ENCODE assay signal across 1 cellular context in genomic region chr3:196739671-196740475, GRCh38.
TF ChIP-seq lines count a peak whose summit lies in the region.

Gene PAK2 (plus strand): TSS chr3:196739857. CDS start chr3:196782647, 42,790 bp downstream.

TF ChIP-seq in HepG2, 621 proteins besides CTCF, POLR2A, EP300 and RAD21 (continued from another document and continues in another):
- TF ChIP-seq, protein P1, sequence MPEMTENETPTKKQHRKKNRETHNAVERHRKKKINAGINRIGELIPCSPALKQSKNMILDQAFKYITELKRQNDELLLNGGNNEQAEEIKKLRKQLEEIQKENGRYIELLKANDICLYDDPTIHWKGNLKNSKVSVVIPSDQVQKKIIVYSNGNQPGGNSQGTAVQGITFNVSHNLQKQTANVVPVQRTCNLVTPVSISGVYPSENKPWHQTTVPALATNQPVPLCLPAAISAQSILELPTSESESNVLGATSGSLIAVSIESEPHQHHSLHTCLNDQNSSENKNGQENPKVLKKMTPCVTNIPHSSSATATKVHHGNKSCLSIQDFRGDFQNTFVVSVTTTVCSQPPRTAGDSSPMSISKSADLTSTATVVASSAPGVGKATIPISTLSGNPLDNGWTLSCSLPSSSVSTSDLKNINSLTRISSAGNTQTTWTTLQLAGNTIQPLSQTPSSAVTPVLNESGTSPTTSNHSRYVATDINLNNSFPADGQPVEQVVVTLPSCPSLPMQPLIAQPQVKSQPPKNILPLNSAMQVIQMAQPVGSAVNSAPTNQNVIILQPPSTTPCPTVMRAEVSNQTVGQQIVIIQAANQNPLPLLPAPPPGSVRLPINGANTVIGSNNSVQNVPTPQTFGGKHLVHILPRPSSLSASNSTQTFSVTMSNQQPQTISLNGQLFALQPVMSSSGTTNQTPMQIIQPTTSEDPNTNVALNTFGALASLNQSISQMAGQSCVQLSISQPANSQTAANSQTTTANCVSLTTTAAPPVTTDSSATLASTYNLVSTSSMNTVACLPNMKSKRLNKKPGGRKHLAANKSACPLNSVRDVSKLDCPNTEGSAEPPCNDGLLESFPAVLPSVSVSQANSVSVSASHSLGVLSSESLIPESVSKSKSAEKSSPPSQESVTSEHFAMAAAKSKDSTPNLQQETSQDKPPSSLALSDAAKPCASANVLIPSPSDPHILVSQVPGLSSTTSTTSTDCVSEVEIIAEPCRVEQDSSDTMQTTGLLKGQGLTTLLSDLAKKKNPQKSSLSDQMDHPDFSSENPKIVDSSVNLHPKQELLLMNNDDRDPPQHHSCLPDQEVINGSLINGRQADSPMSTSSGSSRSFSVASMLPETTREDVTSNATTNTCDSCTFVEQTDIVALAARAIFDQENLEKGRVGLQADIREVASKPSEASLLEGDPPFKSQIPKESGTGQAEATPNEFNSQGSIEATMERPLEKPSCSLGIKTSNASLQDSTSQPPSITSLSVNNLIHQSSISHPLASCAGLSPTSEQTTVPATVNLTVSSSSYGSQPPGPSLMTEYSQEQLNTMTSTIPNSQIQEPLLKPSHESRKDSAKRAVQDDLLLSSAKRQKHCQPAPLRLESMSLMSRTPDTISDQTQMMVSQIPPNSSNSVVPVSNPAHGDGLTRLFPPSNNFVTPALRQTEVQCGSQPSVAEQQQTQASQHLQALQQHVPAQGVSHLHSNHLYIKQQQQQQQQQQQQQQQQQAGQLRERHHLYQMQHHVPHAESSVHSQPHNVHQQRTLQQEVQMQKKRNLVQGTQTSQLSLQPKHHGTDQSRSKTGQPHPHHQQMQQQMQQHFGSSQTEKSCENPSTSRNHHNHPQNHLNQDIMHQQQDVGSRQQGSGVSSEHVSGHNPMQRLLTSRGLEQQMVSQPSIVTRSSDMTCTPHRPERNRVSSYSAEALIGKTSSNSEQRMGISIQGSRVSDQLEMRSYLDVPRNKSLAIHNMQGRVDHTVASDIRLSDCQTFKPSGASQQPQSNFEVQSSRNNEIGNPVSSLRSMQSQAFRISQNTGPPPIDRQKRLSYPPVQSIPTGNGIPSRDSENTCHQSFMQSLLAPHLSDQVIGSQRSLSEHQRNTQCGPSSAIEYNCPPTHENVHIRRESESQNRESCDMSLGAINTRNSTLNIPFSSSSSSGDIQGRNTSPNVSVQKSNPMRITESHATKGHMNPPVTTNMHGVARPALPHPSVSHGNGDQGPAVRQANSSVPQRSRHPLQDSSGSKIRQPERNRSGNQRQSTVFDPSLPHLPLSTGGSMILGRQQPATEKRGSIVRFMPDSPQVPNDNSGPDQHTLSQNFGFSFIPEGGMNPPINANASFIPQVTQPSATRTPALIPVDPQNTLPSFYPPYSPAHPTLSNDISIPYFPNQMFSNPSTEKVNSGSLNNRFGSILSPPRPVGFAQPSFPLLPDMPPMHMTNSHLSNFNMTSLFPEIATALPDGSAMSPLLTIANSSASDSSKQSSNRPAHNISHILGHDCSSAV (CRISPR knock-in tag; IDR thresholded peaks at IDR 0.05; ENCODE audit: borderline replicate concordance): no peak
- TF ChIP-seq ZNF331 (CRISPR knock-in tag; IDR thresholded peaks at IDR 0.05) (peak; percentile 89), TBX2 (CRISPR knock-in tag; IDR thresholded peaks at IDR 0.05; ENCODE audit: borderline replicate concordance) (peak; percentile 20; the same call in 1 of the 2 replicates), ZSCAN9 (CRISPR knock-in tag; IDR thresholded peaks at IDR 0.05; ENCODE audit: borderline replicate concordance) (no peak; the same call in 1 of the 2 replicates), SRY (CRISPR knock-in tag; IDR thresholded peaks at IDR 0.05) (peak; percentile 3; the same call in 1 of the 2 replicates), ZMYM4 (CRISPR knock-in tag; IDR thresholded peaks at IDR 0.05) (peak; percentile 6; the same call in 1 of the 2 replicates), DNMT3B (CRISPR knock-in tag; conservative IDR thresholded peaks at IDR 0.05) (no peak), SMARCE1 (IDR thresholded peaks at IDR 0.05; ENCODE audit: borderline replicate concordance) (no peak), PHF20 (CRISPR knock-in tag; IDR thresholded peaks at IDR 0.05) (no peak), ZNF33B (CRISPR knock-in tag; IDR thresholded peaks at IDR 0.05) (no peak), ZNF761 (CRISPR knock-in tag; conservative IDR thresholded peaks at IDR 0.05) (0 out of 2 replicates have a peak, but pooled peaks have one; percentile 31), ZNF674 (CRISPR knock-in tag; IDR thresholded peaks at IDR 0.05; ENCODE audit: low read depth) (no peak), MXI1 (IDR thresholded peaks at IDR 0.05; ENCODE audit: borderline replicate concordance, low read depth, low read length) (no peak), ZNF883 (CRISPR knock-in tag; IDR thresholded peaks at IDR 0.05; ENCODE audit: not compliant biosample characterization) (peak; percentile 78), PPARG (CRISPR knock-in tag; conservative IDR thresholded peaks at IDR 0.05) (no peak), PCBP1 (IDR thresholded peaks at IDR 0.05; ENCODE audit: borderline replicate concordance, low read depth, low read length) (peak; percentile 87; the same call in 1 of the 2 replicates), NR2C2 (CRISPR knock-in tag; IDR thresholded peaks at IDR 0.05; ENCODE audit: borderline replicate concordance) (no peak; the same call in 1 of the 2 replicates), SMC3 (IDR thresholded peaks at IDR 0.05; ENCODE audit: low read length) (no peak), STAG1 (CRISPR knock-in tag; IDR thresholded peaks at IDR 0.05) (no peak), ZXDC (CRISPR knock-in tag; IDR thresholded peaks at IDR 0.05) (no peak; the same call in 1 of the 2 replicates), AHR (CRISPR knock-in tag; IDR thresholded peaks at IDR 0.05) (0 out of 2 replicates have a peak, but pooled peaks have one; percentile 73), MLXIP (CRISPR knock-in tag; IDR thresholded peaks at IDR 0.05; ENCODE audit: borderline replicate concordance) (0 out of 2 replicates have a peak, but pooled peaks have one; percentile 29), ZNF34 (CRISPR knock-in tag; IDR thresholded peaks at IDR 0.05; ENCODE audit: borderline replicate concordance) (0 out of 2 replicates have a peak, but pooled peaks have one; percentile 30), IRF2 (CRISPR knock-in tag; IDR thresholded peaks at IDR 0.05) (peak; percentile 78), ZNF326 (CRISPR knock-in tag; IDR thresholded peaks at IDR 0.05; ENCODE audit: borderline replicate concordance) (no peak), NCOR1 (IDR thresholded peaks at IDR 0.05; ENCODE audit: borderline replicate concordance, low read length) (no peak), MIER3 (CRISPR knock-in tag; IDR thresholded peaks at IDR 0.05; ENCODE audit: borderline replicate concordance) (peak; percentile 67; the same call in 1 of the 2 replicates), ZNF563 (CRISPR knock-in tag; IDR thresholded peaks at IDR 0.05) (peak; percentile 59), ZNF713 (CRISPR knock-in tag; IDR thresholded peaks at IDR 0.05) (no peak), GTF3A (CRISPR knock-in tag; conservative IDR thresholded peaks at IDR 0.05) (no peak)
- TF ChIP-seq, protein P2, sequence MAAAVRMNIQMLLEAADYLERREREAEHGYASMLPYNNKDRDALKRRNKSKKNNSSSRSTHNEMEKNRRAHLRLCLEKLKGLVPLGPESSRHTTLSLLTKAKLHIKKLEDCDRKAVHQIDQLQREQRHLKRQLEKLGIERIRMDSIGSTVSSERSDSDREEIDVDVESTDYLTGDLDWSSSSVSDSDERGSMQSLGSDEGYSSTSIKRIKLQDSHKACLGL (CRISPR knock-in tag; IDR thresholded peaks at IDR 0.05): no peak
- TF ChIP-seq, protein P3, sequence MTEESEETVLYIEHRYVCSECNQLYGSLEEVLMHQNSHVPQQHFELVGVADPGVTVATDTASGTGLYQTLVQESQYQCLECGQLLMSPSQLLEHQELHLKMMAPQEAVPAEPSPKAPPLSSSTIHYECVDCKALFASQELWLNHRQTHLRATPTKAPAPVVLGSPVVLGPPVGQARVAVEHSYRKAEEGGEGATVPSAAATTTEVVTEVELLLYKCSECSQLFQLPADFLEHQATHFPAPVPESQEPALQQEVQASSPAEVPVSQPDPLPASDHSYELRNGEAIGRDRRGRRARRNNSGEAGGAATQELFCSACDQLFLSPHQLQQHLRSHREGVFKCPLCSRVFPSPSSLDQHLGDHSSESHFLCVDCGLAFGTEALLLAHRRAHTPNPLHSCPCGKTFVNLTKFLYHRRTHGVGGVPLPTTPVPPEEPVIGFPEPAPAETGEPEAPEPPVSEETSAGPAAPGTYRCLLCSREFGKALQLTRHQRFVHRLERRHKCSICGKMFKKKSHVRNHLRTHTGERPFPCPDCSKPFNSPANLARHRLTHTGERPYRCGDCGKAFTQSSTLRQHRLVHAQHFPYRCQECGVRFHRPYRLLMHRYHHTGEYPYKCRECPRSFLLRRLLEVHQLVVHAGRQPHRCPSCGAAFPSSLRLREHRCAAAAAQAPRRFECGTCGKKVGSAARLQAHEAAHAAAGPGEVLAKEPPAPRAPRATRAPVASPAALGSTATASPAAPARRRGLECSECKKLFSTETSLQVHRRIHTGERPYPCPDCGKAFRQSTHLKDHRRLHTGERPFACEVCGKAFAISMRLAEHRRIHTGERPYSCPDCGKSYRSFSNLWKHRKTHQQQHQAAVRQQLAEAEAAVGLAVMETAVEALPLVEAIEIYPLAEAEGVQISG (CRISPR knock-in tag; IDR thresholded peaks at IDR 0.05): peak; percentile 82
- TF ChIP-seq, protein P4, sequence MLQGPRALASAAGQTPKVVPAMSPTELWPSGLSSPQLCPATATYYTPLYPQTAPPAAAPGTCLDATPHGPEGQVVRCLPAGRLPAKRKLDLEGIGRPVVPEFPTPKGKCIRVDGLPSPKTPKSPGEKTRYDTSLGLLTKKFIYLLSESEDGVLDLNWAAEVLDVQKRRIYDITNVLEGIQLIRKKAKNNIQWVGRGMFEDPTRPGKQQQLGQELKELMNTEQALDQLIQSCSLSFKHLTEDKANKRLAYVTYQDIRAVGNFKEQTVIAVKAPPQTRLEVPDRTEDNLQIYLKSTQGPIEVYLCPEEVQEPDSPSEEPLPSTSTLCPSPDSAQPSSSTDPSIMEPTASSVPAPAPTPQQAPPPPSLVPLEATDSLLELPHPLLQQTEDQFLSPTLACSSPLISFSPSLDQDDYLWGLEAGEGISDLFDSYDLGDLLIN (CRISPR knock-in tag; IDR thresholded peaks at IDR 0.05; ENCODE audit: borderline replicate concordance): no peak
- TF ChIP-seq, protein P5, sequence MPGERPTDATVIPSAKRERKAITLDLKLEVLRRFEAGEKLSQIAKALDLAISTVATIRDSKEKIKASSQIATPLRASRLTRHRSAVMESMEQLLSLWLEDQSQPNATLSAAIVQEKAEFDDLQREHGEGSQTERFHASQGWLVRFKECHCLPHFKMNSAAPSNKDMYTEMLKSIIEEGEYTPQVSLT (CRISPR knock-in tag; IDR thresholded peaks at IDR 0.05; ENCODE audit: borderline replicate concordance, low read depth): no peak
- TF ChIP-seq, protein P6, sequence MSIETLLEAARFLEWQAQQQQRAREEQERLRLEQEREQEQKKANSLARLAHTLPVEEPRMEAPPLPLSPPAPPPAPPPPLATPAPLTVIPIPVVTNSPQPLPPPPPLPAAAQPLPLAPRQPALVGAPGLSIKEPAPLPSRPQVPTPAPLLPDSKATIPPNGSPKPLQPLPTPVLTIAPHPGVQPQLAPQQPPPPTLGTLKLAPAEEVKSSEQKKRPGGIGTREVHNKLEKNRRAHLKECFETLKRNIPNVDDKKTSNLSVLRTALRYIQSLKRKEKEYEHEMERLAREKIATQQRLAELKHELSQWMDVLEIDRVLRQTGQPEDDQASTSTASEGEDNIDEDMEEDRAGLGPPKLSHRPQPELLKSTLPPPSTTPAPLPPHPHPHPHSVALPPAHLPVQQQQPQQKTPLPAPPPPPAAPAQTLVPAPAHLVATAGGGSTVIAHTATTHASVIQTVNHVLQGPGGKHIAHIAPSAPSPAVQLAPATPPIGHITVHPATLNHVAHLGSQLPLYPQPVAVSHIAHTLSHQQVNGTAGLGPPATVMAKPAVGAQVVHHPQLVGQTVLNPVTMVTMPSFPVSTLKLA (IDR thresholded peaks at IDR 0.05): no peak
